ENCODE assay signal across 9 cellular contexts in genomic region chr13:83881917-83882625, GRCh38.
A peak's percentile ranks its signal among the peaks of the same experiment; 100 is the strongest.
DNase-seq lines count a peak whose midpoint lies in the region; ATAC-seq lines count a peak whose summit lies in the region.
"Had no signal": no experiment of that assay in that cellular context is flagged by ENCODE, and none has a peak within 500 bp of the region (broad histone marks: within the 10 kb centered on the region; RNA-seq: fewer than 3 reads in every experiment).

TSS of gene SLITRK1 (minus strand) at chr13:83882474. CDS start at chr13:83881507, 967 bp downstream.

- H3K36me3 Mint-ChIP-seq in stimulated activated naive B cell treated with anti-CD40 and anti-IgM and Interleukin-4, amounts not matched to agents 10 μg/mL and 1 μg/mL and 100 μg/mL, for 72 hours = peaks cover 0 to 3% of the 10 kb centered on the region in 2 donors

- peaks cover 4 to 16% of the 10 kb centered on the region in 2 donors for H3K4me1 Mint-ChIP-seq in stimulated activated naive B cell treated with anti-CD40 and anti-IgM and Interleukin-4, amounts not matched to agents 10 μg/mL and 1 μg/mL and 100 μg/mL, for 72 hours

- H3K36me3 ChIP-seq in ES-I3 (ENCODE audit: insufficient read depth, low read length) = no peaks in the 10 kb centered on the region

- H3K9me3 Mint-ChIP-seq in stimulated activated naive B cell treated with anti-CD40 and anti-IgM and Interleukin-4, amounts not matched to agents 10 μg/mL and 1 μg/mL and 100 μg/mL, for 72 hours = peaks cover 2 to 3% of the 10 kb centered on the region in 2 donors

- peak within 1 kb of the TSS in 1 of 2 donors; percentile 31 for H3K4me3 Mint-ChIP-seq in stimulated activated naive B cell treated with anti-CD40 and anti-IgM and Interleukin-4, amounts not matched to agents 10 μg/mL and 1 μg/mL and 100 μg/mL, for 72 hours

- peaks cover 10% of the 10 kb centered on the region; the same call in 1 of the 2 replicates for H3K4me1 ChIP-seq in ES-I3 (ENCODE audit: insufficient read depth, low read length)
- H3K4me1 ChIP-seq: psoas muscle had no signal

- DNase-seq in NAMALWA (ENCODE audit: low spot score) (peak; percentile 6), iPS DF 4.7 (ENCODE audit: extremely low read depth, low spot score) (peak; percentile 64)
- DNase-seq in activated gamma-delta T cell treated with anti-CD3 and anti-CD28 coated beads, Interleukin-2, amount 50 U/mL, for 16 hours (ENCODE audit: low read depth) = peak; percentile 6
- DNase-seq in stimulated activated naive B cell treated with anti-CD40 and anti-IgM and Interleukin-4, amounts not matched to agents 10 μg/mL and 1 μg/mL and 100 μg/mL, for 72 hours = no peak

- H3K9ac ChIP-seq in ES-I3 (ENCODE audit: low read depth, low read length) = peak within 1 kb of the TSS; percentile 80

- peak in 1 of 2 donors; percentile 25 for ATAC-seq in stimulated activated naive B cell treated with anti-CD40 and anti-IgM and Interleukin-4, amounts not matched to agents 10 μg/mL and 1 μg/mL and 100 μg/mL, for 72 hours (replicated peaks)
- ATAC-seq in GM21723 (IDR thresholded peaks at IDR 0.05; ENCODE audit: unreplicated experiment) (no peak), HG02870 (IDR thresholded peaks at IDR 0.05; ENCODE audit: unreplicated experiment) (no peak), HG03139 (IDR thresholded peaks at IDR 0.05; ENCODE audit: unreplicated experiment) (no peak)
- ATAC-seq: psoas muscle had no signal

- no peaks in the 10 kb centered on the region for H3K9me3 ChIP-seq in ES-I3 (ENCODE audit: control insufficient read depth, insufficient read depth, low read length)
- H3K9me3 ChIP-seq: psoas muscle had no signal

- H3K27me3 Mint-ChIP-seq in stimulated activated naive B cell treated with anti-CD40 and anti-IgM and Interleukin-4, amounts not matched to agents 10 μg/mL and 1 μg/mL and 100 μg/mL, for 72 hours = peaks cover 36 to 46% of the 10 kb centered on the region in 2 donors

- peak within 1 kb of the TSS; percentile 14 for H3K27ac Mint-ChIP-seq in stimulated activated naive B cell treated with anti-CD40 and anti-IgM and Interleukin-4, amounts not matched to agents 10 μg/mL and 1 μg/mL and 100 μg/mL, for 72 hours
